ENCODE assay signal across 2 cellular contexts in genomic region chr17:5499790-5500189, GRCh38.
TF ChIP-seq lines count a peak whose summit lies in the region.

No MANE protein-coding gene starts in this region.

TF ChIP-seq in IMR-90, 13 proteins besides CTCF, POLR2A, EP300 and RAD21 (continued from another document):
- no peak for TF ChIP-seq MAZ (IDR thresholded peaks at IDR 0.05; ENCODE audit: borderline replicate concordance, low read depth, low read length)
- TF ChIP-seq, protein P1, sequence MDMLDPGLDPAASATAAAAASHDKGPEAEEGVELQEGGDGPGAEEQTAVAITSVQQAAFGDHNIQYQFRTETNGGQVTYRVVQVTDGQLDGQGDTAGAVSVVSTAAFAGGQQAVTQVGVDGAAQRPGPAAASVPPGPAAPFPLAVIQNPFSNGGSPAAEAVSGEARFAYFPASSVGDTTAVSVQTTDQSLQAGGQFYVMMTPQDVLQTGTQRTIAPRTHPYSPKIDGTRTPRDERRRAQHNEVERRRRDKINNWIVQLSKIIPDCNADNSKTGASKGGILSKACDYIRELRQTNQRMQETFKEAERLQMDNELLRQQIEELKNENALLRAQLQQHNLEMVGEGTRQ (IDR thresholded peaks at IDR 0.05; ENCODE audit: low read depth, low read length): no peak
- no peak for TF ChIP-seq NFE2L2 (IDR thresholded peaks at IDR 0.05; ENCODE audit: low read depth, low read length)
- TF ChIP-seq MXI1 (IDR thresholded peaks at IDR 0.05; ENCODE audit: borderline replicate concordance, low read depth, low read length): no peak
- TF ChIP-seq RFX5 (IDR thresholded peaks at IDR 0.05; ENCODE audit: low read depth, low read length): no peak
- TF ChIP-seq CHD1 (IDR thresholded peaks at IDR 0.05; ENCODE audit: low read depth, low read length): no peak
- no peak for TF ChIP-seq ELK1 (IDR thresholded peaks at IDR 0.05; ENCODE audit: borderline replicate concordance, low read depth, low read length)
- no peak for TF ChIP-seq FOS (IDR thresholded peaks at IDR 0.05; ENCODE audit: low read depth, low read length)
- no peak for TF ChIP-seq BHLHE40 (IDR thresholded peaks at IDR 0.05; ENCODE audit: low read depth, low read length)
- TF ChIP-seq MAFK (IDR thresholded peaks at IDR 0.05; ENCODE audit: low read depth, low read length): no peak

TF ChIP-seq in HEK293T, 16 proteins besides CTCF, POLR2A, EP300 and RAD21 (continued from another document):
- TF ChIP-seq BHLHE40 (IDR thresholded peaks at IDR 0.05; ENCODE audit: borderline replicate concordance) (no peak), LEF1 (IDR thresholded peaks at IDR 0.05; ENCODE audit: borderline replicate concordance) (no peak), TARDBP (IDR thresholded peaks at IDR 0.05) (no peak), CTBP1 (IDR thresholded peaks at IDR 0.05; ENCODE audit: borderline replicate concordance) (no peak), FOXK2 (IDR thresholded peaks at IDR 0.05) (no peak), NFRKB (IDR thresholded peaks at IDR 0.05) (no peak), ZNF384 (IDR thresholded peaks at IDR 0.05) (no peak), FOXM1 (IDR thresholded peaks at IDR 0.05; ENCODE audit: borderline replicate concordance) (no peak), FOXA1 (IDR thresholded peaks at IDR 0.05) (no peak), ELF4 (IDR thresholded peaks at IDR 0.05) (no peak), SUZ12 (IDR thresholded peaks at IDR 0.05) (no peak)
- TF ChIP-seq, protein P2, sequence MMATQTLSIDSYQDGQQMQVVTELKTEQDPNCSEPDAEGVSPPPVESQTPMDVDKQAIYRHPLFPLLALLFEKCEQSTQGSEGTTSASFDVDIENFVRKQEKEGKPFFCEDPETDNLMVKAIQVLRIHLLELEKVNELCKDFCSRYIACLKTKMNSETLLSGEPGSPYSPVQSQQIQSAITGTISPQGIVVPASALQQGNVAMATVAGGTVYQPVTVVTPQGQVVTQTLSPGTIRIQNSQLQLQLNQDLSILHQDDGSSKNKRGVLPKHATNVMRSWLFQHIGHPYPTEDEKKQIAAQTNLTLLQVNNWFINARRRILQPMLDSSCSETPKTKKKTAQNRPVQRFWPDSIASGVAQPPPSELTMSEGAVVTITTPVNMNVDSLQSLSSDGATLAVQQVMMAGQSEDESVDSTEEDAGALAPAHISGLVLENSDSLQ (IDR thresholded peaks at IDR 0.05): no peak
